ENCODE assay signal across 1 cellular context in genomic region chr10:99621454-99622246, GRCh38.
TF ChIP-seq lines count a peak whose summit lies in the region.

No MANE protein-coding gene starts in this region.

TF ChIP-seq in HepG2, 621 proteins besides CTCF, POLR2A, EP300 and RAD21 (continued from another document and continues in another):
- no peak for TF ChIP-seq RBAK (CRISPR knock-in tag; IDR thresholded peaks at IDR 0.05)
- no peak for TF ChIP-seq RFX1 (IDR thresholded peaks at IDR 0.05)
- 0 out of 2 replicates have a peak, but pooled peaks have one; percentile 1 for TF ChIP-seq ZBTB43 (CRISPR knock-in tag; conservative IDR thresholded peaks at IDR 0.05)
- no peak for TF ChIP-seq ZBTB3 (CRISPR knock-in tag; IDR thresholded peaks at IDR 0.05; ENCODE audit: borderline replicate concordance, low read depth)
- no peak for TF ChIP-seq ZNF646 (CRISPR knock-in tag; IDR thresholded peaks at IDR 0.05)
- no peak for TF ChIP-seq ZNF232 (CRISPR knock-in tag; IDR thresholded peaks at IDR 0.05; ENCODE audit: borderline replicate concordance)
- no peak for TF ChIP-seq ZSCAN9 (CRISPR knock-in tag; IDR thresholded peaks at IDR 0.05; ENCODE audit: borderline replicate concordance)
- TF ChIP-seq ZNF460 (CRISPR knock-in tag; IDR thresholded peaks at IDR 0.05; ENCODE audit: borderline replicate concordance) = no peak
- TF ChIP-seq CREM (IDR thresholded peaks at IDR 0.05) = no peak
- TF ChIP-seq CREM (CRISPR knock-in tag; IDR thresholded peaks at IDR 0.05) = no peak
- no peak for TF ChIP-seq SOX6 (IDR thresholded peaks at IDR 0.05)
- no peak for TF ChIP-seq SOX6 (CRISPR knock-in tag; IDR thresholded peaks at IDR 0.05)
- no peak for TF ChIP-seq MAX (IDR thresholded peaks at IDR 0.05)
- TF ChIP-seq MED1 (CRISPR knock-in tag; IDR thresholded peaks at IDR 0.05) = peak; percentile 3; the same call in 1 of the 2 replicates
- TF ChIP-seq ZNF547 (CRISPR knock-in tag; IDR thresholded peaks at IDR 0.05) = no peak
- no peak for TF ChIP-seq HOXA7 (CRISPR knock-in tag; IDR thresholded peaks at IDR 0.05)
- no peak for TF ChIP-seq ZNF615 (CRISPR knock-in tag; IDR thresholded peaks at IDR 0.05; ENCODE audit: borderline replicate concordance)
- no peak for TF ChIP-seq ZNF44 (CRISPR knock-in tag; IDR thresholded peaks at IDR 0.05)
- no peak for TF ChIP-seq ZNF3 (CRISPR knock-in tag; IDR thresholded peaks at IDR 0.05)
- TF ChIP-seq HDAC6 (IDR thresholded peaks at IDR 0.05; ENCODE audit: low read depth, low read length) = no peak
- peak; percentile 62; the same call in 1 of the 2 replicates for TF ChIP-seq REPIN1 (CRISPR knock-in tag; IDR thresholded peaks at IDR 0.05; ENCODE audit: borderline replicate concordance, low read depth)
- no peak for TF ChIP-seq PHF21A (CRISPR knock-in tag; IDR thresholded peaks at IDR 0.05)
- peak; percentile 53 for TF ChIP-seq ZFP91 (CRISPR knock-in tag; IDR thresholded peaks at IDR 0.05; ENCODE audit: borderline replicate concordance)
- TF ChIP-seq ZKSCAN1 (IDR thresholded peaks at IDR 0.05; ENCODE audit: low read length) = no peak
- TF ChIP-seq HOXA9 (CRISPR knock-in tag; IDR thresholded peaks at IDR 0.05; ENCODE audit: borderline replicate concordance) = no peak
- TF ChIP-seq EZH2 (conservative IDR thresholded peaks at IDR 0.05; ENCODE audit: low read depth, low read length) = no peak
- TF ChIP-seq ATF6 (CRISPR knock-in tag; conservative IDR thresholded peaks at IDR 0.05) = no peak
- TF ChIP-seq NKX3-1 (CRISPR knock-in tag; IDR thresholded peaks at IDR 0.05) = no peak
- no peak for TF ChIP-seq TERF1 (CRISPR knock-in tag; IDR thresholded peaks at IDR 0.05)
- no peak for TF ChIP-seq ZNF782 (CRISPR knock-in tag; IDR thresholded peaks at IDR 0.05; ENCODE audit: borderline replicate concordance)
- TF ChIP-seq IRX3 (CRISPR knock-in tag; IDR thresholded peaks at IDR 0.05; ENCODE audit: borderline replicate concordance, low read depth) = no peak; the same call in 1 of the 2 replicates
- peak; percentile 3; the same call in 1 of the 2 replicates for TF ChIP-seq NFKB2 (CRISPR knock-in tag; IDR thresholded peaks at IDR 0.05; ENCODE audit: borderline replicate concordance)
- peak; percentile 71; the same call in 1 of the 2 replicates for TF ChIP-seq KDM5B (CRISPR knock-in tag; IDR thresholded peaks at IDR 0.05; ENCODE audit: borderline replicate concordance)
- no peak for TF ChIP-seq ZHX2 (IDR thresholded peaks at IDR 0.05; ENCODE audit: low read depth)
- no peak for TF ChIP-seq ZHX2 (CRISPR knock-in tag; IDR thresholded peaks at IDR 0.05; ENCODE audit: borderline replicate concordance)
- TF ChIP-seq ZNF691 (CRISPR knock-in tag; IDR thresholded peaks at IDR 0.05; ENCODE audit: borderline replicate concordance, low read depth) = no peak
